1 cellular context compared by ENCODE assay signal in the genomic region with DNA sequence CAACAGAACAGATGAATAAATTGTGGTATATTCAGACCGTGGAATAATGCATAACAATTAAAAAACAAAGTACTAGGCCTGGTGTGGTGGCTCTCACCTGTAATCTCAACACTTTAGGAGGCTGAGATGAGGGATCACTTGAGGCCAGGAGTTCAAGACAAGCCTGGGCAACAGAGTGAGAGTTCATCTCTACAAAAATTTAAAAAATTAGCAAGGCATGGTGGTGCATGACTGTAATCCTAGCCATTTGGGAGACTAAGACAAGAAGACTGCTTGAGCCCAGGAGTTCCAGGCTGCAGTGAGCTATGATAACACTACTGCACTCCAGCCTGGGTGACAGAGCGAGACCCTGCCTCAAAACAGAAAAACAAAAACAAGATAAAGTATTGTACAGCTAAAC.
TF ChIP-seq lines count a peak whose summit lies in the region.

No MANE protein-coding gene starts in this region.

TF ChIP-seq in IMR-90, 13 proteins besides CTCF, POLR2A, EP300 and RAD21:
- no peak for TF ChIP-seq FOS (IDR thresholded peaks at IDR 0.05; ENCODE audit: low read depth, low read length)
- TF ChIP-seq RFX5 (IDR thresholded peaks at IDR 0.05; ENCODE audit: low read depth, low read length) = no peak
- no peak for TF ChIP-seq BHLHE40 (IDR thresholded peaks at IDR 0.05; ENCODE audit: low read depth, low read length)
- no peak for TF ChIP-seq SMC3 (IDR thresholded peaks at IDR 0.05; ENCODE audit: low read depth, low read length)
- TF ChIP-seq MAZ (IDR thresholded peaks at IDR 0.05; ENCODE audit: borderline replicate concordance, low read depth, low read length) = no peak
- TF ChIP-seq, protein P1, sequence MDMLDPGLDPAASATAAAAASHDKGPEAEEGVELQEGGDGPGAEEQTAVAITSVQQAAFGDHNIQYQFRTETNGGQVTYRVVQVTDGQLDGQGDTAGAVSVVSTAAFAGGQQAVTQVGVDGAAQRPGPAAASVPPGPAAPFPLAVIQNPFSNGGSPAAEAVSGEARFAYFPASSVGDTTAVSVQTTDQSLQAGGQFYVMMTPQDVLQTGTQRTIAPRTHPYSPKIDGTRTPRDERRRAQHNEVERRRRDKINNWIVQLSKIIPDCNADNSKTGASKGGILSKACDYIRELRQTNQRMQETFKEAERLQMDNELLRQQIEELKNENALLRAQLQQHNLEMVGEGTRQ (IDR thresholded peaks at IDR 0.05; ENCODE audit: low read depth, low read length) = no peak
- no peak for TF ChIP-seq CEBPB (IDR thresholded peaks at IDR 0.05; ENCODE audit: low read depth, low read length)
- TF ChIP-seq CHD1 (IDR thresholded peaks at IDR 0.05; ENCODE audit: low read depth, low read length) = no peak
- no peak for TF ChIP-seq ELK1 (IDR thresholded peaks at IDR 0.05; ENCODE audit: borderline replicate concordance, low read depth, low read length)
- no peak for TF ChIP-seq MAFK (IDR thresholded peaks at IDR 0.05; ENCODE audit: low read depth, low read length)
- TF ChIP-seq NFE2L2 (IDR thresholded peaks at IDR 0.05; ENCODE audit: low read depth, low read length) = no peak
- no peak for TF ChIP-seq RCOR1 (IDR thresholded peaks at IDR 0.05; ENCODE audit: insufficient replicate concordance, low read length)
- TF ChIP-seq MXI1 (IDR thresholded peaks at IDR 0.05; ENCODE audit: borderline replicate concordance, low read depth, low read length) = no peak
TF ChIP-seq in IMR-90: peak in this region for 0.
